Comparison of ENCODE assay signal across 8 cellular contexts in genomic region chr19:47110521-47111080, GRCh38. TPM values are rescaled to one million over a fixed set of nuclear protein-coding genes. Genes with fewer than 3 reads are reported as not detected.
A peak's percentile ranks its signal among the peaks of the same experiment; 100 is the strongest.
DNase-seq lines count a peak whose midpoint lies in the region; ATAC-seq and TF ChIP-seq lines count a peak whose summit lies in the region.

No MANE protein-coding gene starts in this region.

- peak overlapping the region; percentile 100 for H3K27ac Mint-ChIP-seq in activated B cell treated with CpG ODN at 0.5 μM for 24 hours
- peak overlapping the region; percentile 100 for H3K27ac Mint-ChIP-seq in dendritic cell treated with granulocyte-macrophage colony-stimulating factor and Interleukin-4, amounts not matched to agents 40 ng/mL and 50 ng/mL, for 4 days
- H3K27ac Mint-ChIP-seq in naive thymus-derived CD4-positive, alpha-beta T cell, result peak overlapping the region; percentile 97 to 100 (median 100)

- peaks cover 44% of the 10 kb centered on the region for H3K36me3 Mint-ChIP-seq in activated B cell treated with CpG ODN at 0.5 μM for 24 hours (ENCODE audit: low read depth)
- peaks cover 45% of the 10 kb centered on the region for H3K36me3 Mint-ChIP-seq in dendritic cell treated with granulocyte-macrophage colony-stimulating factor and Interleukin-4, amounts not matched to agents 40 ng/mL and 50 ng/mL, for 4 days (ENCODE audit: low read depth)
- H3K36me3 Mint-ChIP-seq in naive thymus-derived CD4-positive, alpha-beta T cell, result peaks cover 0 to 32% (median 12%) of the 10 kb centered on the region in 5 donors

- no peaks in the 10 kb centered on the region for H3K9me3 ChIP-seq in naive thymus-derived CD4-positive, alpha-beta T cell (ENCODE audit: control insufficient read depth in 2 of 3, low read length in 3 of 3)
- H3K9me3 ChIP-seq in upper lobe of right lung, result no peaks in the 10 kb centered on the region

- no peak for ATAC-seq in activated CD4-positive, CD25-positive, alpha-beta regulatory T cell treated with anti-CD3 and anti-CD28 coated beads, Interleukin-2, amount 50 U/mL, for 24 hours
- ATAC-seq in activated B cell treated with CpG ODN at 0.5 μM for 24 hours (ENCODE audit: low read depth) (no peak), upper lobe of right lung (no peak), HG02759 (IDR thresholded peaks at IDR 0.05; ENCODE audit: unreplicated experiment) (no peak)
- no peak for ATAC-seq in naive thymus-derived CD4-positive, alpha-beta T cell

- no peaks in the 10 kb centered on the region for H3K9me3 Mint-ChIP-seq in activated B cell treated with CpG ODN at 0.5 μM for 24 hours
- H3K9me3 Mint-ChIP-seq in dendritic cell treated with granulocyte-macrophage colony-stimulating factor and Interleukin-4, amounts not matched to agents 40 ng/mL and 50 ng/mL, for 4 days, result no peaks in the 10 kb centered on the region
- peaks cover 0 to 5% (median 0%) of the 10 kb centered on the region in 11 donors for H3K9me3 Mint-ChIP-seq in naive thymus-derived CD4-positive, alpha-beta T cell

- no peaks in the 10 kb centered on the region for H3K27me3 ChIP-seq in naive thymus-derived CD4-positive, alpha-beta T cell (ENCODE audit: control insufficient read depth in 2 of 2, insufficient read depth in 2 of 2, low read length in 2 of 2)
- no peaks in the 10 kb centered on the region for H3K27me3 ChIP-seq in upper lobe of right lung

- intact Hi-C loops in activated B cell treated with CpG ODN at 0.5 μM for 24 hours (cut with micrococcal nuclease), result loop anchor here (1.0 to 5.0 kb wide), 4 partner anchors 16 to 493 kb away; partner anchors contain the start of gene SLC1A5
- intact Hi-C loops in dendritic cell treated with granulocyte-macrophage colony-stimulating factor and Interleukin-4, amounts not matched to agents 40 ng/mL and 50 ng/mL, for 4 days (cut with micrococcal nuclease), result loop anchor here (5.0 kb wide), 1 partner anchor 253 kb away; no protein-coding TSS in a partner anchor
- intact Hi-C loops in naive thymus-derived CD4-positive, alpha-beta T cell (cut with micrococcal nuclease), result loop anchor here (1.0 to 10.0 kb wide), 7 partner anchors 16 to 1527 kb away; partner anchors contain the start of genes DBP (in 1 of the 2), NAPA (in 1 of the 2), PRKD2 (in 1 of the 2) and SLC1A5 (in 1 of the 2)
- intact Hi-C loops in upper lobe of right lung (cut with DNase I), result no loop called here

- peaks cover 61% of the 10 kb centered on the region for H3K4me1 Mint-ChIP-seq in activated B cell treated with CpG ODN at 0.5 μM for 24 hours
- peaks cover 61% of the 10 kb centered on the region for H3K4me1 Mint-ChIP-seq in dendritic cell treated with granulocyte-macrophage colony-stimulating factor and Interleukin-4, amounts not matched to agents 40 ng/mL and 50 ng/mL, for 4 days (ENCODE audit: low read depth)
- peaks cover 47 to 64% (median 61%) of the 10 kb centered on the region in 7 donors for H3K4me1 Mint-ChIP-seq in naive thymus-derived CD4-positive, alpha-beta T cell

- H3K27me3 Mint-ChIP-seq in activated B cell treated with CpG ODN at 0.5 μM for 24 hours, result no peaks in the 10 kb centered on the region
- H3K27me3 Mint-ChIP-seq in dendritic cell treated with granulocyte-macrophage colony-stimulating factor and Interleukin-4, amounts not matched to agents 40 ng/mL and 50 ng/mL, for 4 days, result no peaks in the 10 kb centered on the region
- H3K27me3 Mint-ChIP-seq in naive thymus-derived CD4-positive, alpha-beta T cell, result peaks cover 0 to 2% (median 0%) of the 10 kb centered on the region in 5 donors

- peak; percentile 50 for DNase-seq in activated CD4-positive, CD25-positive, alpha-beta regulatory T cell treated with anti-CD3 and anti-CD28 coated beads, Interleukin-2, amount 50 U/mL, for 72 hours
- DNase-seq in activated B cell treated with CpG ODN at 0.5 μM for 24 hours (no peak), upper lobe of right lung (no peak), amniotic stem cell (lab: John Stamatoyannopoulos, UW) (no peak)
- DNase-seq in naive thymus-derived CD4-positive, alpha-beta T cell, result peak in 7 of 9 donors; percentile 38 to 54 (median 49)

- POLR2A ChIA-PET in activated B cell treated with CpG ODN at 0.5 μM for 24 hours (lab: Charles Lee), result interaction anchor here (0.5 to 4.9 kb wide), 10 partner anchors 13 to 325 kb away, joined by 3 to 97 read pairs (median 5); partner anchors contain the start of genes CCDC9, INAFM1 and SAE1
- POLR2A ChIA-PET in naive thymus-derived CD4-positive, alpha-beta T cell (lab: Charles Lee), result interaction anchor here (0.6 to 12.0 kb wide), 11 partner anchors 9 to 1883 kb away, joined by 3 to 184 read pairs (median 4); partner anchors contain the start of gene RUVBL2

- H3K27ac ChIP-seq in naive thymus-derived CD4-positive, alpha-beta T cell (ENCODE audit: low read depth, low read length), result peak overlapping the region; percentile 99
- H3K27ac ChIP-seq in upper lobe of right lung, result peak overlapping the region; percentile 100

- CTCF ChIA-PET in activated B cell treated with CpG ODN at 0.5 μM for 24 hours (lab: Charles Lee), result interaction anchor here (1.4 kb wide), 1 partner anchor 22 kb away, joined by 4 read pairs; no protein-coding TSS in a partner anchor
- CTCF ChIA-PET in naive thymus-derived CD4-positive, alpha-beta T cell (lab: Charles Lee), result interaction anchor here (0.6 to 1.2 kb wide), 2 partner anchors 31 to 1643 kb away, joined by 3 to 4 read pairs; partner anchors contain the start of gene FOSB

- peaks cover 41 to 51% of the 10 kb centered on the region in 2 donors for H3K4me1 ChIP-seq in naive thymus-derived CD4-positive, alpha-beta T cell (ENCODE audit: control insufficient read depth in 2 of 2, insufficient read depth in 2 of 2, low read length in 2 of 2)
- H3K4me1 ChIP-seq in upper lobe of right lung, result peaks cover 32% of the 10 kb centered on the region

- TF ChIP-seq CTCF in activated B cell treated with CpG ODN at 0.5 μM for 24 hours (IDR thresholded peaks at IDR 0.05), result no peak
- no peak for TF ChIP-seq CTCF in upper lobe of right lung (IDR thresholded peaks at IDR 0.05)

- H3K4me3 ChIP-seq in naive thymus-derived CD4-positive, alpha-beta T cell (ENCODE audit: low read length), result peak overlapping the region; percentile 84
- peak overlapping the region; percentile 88 for H3K4me3 ChIP-seq in upper lobe of right lung

- peak overlapping the region; percentile 100 for H3K4me3 Mint-ChIP-seq in activated B cell treated with CpG ODN at 0.5 μM for 24 hours
- H3K4me3 Mint-ChIP-seq in dendritic cell treated with granulocyte-macrophage colony-stimulating factor and Interleukin-4, amounts not matched to agents 40 ng/mL and 50 ng/mL, for 4 days, result peak overlapping the region; percentile 99
- peak overlapping the region; percentile 93 to 100 (median 96) for H3K4me3 Mint-ChIP-seq in naive thymus-derived CD4-positive, alpha-beta T cell

- H3K36me3 ChIP-seq in naive thymus-derived CD4-positive, alpha-beta T cell (ENCODE audit: control insufficient read depth in 2 of 3, insufficient read depth in 3 of 3, low read length in 3 of 3), result peaks cover 0 to 20% (median 0%) of the 10 kb centered on the region in 3 experiments
- no peaks in the 10 kb centered on the region for H3K36me3 ChIP-seq in upper lobe of right lung

RNA-seq across cellular contexts. Expression of gene ZC3H4, which starts 3.0 kb away (rescaled TPM):
- total RNA-seq in activated B cell treated with CpG ODN at 0.5 μM for 24 hours (83.8 and 89.1 TPM in 2 replicates), upper lobe of right lung (47.5 TPM)
- total RNA-seq in naive thymus-derived CD4-positive, alpha-beta T cell, result 100 to 1,000 TPM in 1 of 5 experiments, 10 to 100 TPM in 4; 53.6 to 123 (median 73.0) TPM
- 1 to 10 TPM; 2.0 to 2.3 TPM for polyA plus RNA-seq in naive thymus-derived CD4-positive, alpha-beta T cell

RNA-seq across cellular contexts. Expression of gene SAE1, which starts 20.0 kb away (rescaled TPM):
- total RNA-seq in activated B cell treated with CpG ODN at 0.5 μM for 24 hours (64.5 and 67.4 TPM in 2 replicates), upper lobe of right lung (57.6 TPM)
- 100 to 1,000 TPM in 1 of 5 experiments, 10 to 100 TPM in 4; 34.3 to 115 (median 46.4) TPM for total RNA-seq in naive thymus-derived CD4-positive, alpha-beta T cell
- polyA plus RNA-seq in naive thymus-derived CD4-positive, alpha-beta T cell, result 100 to 1,000 TPM; 145 to 181 TPM

Comparison
In these comparisons a context has a peak if more than half of its experiments do, and no peak if none do; other contexts are left out.
1. DNase-seq: peak in activated CD4-positive, CD25-positive, alpha-beta regulatory T cell treated with anti-CD3 and anti-CD28 coated beads, Interleukin-2, amount 50 U/mL, for 72 hours (single experiment) and naive thymus-derived CD4-positive, alpha-beta T cell (7 of 9); none in activated B cell treated with CpG ODN at 0.5 μM for 24 hours (single experiment), upper lobe of right lung (single experiment) and amniotic stem cell (single experiment).
2. Peak in every context shown above with its lines, with median percentiles within 50 percentile points of each other: H3K27ac Mint-ChIP-seq and H3K4me3 Mint-ChIP-seq.